In genomic region chr10:67884842-67885680, GRCh38 we compare ENCODE assay signal across 8 cellular contexts.
DNase-seq lines count a peak whose midpoint lies in the region; ATAC-seq and TF ChIP-seq lines count a peak whose summit lies in the region.

No MANE protein-coding gene starts in this region.

- peaks cover 10% of the 10 kb centered on the region for H3K4me1 Mint-ChIP-seq in nephron

- H3K27ac Mint-ChIP-seq in nephron: peak overlapping the region; percentile 95 to 99 (median 97)

- H3K36me3 Mint-ChIP-seq in nephron (ENCODE audit: low read depth): peaks cover 29% of the 10 kb centered on the region

- H3K9me3 Mint-ChIP-seq in nephron: no peaks in the 10 kb centered on the region

- peak; percentile 54 for ATAC-seq in GM21786 (IDR thresholded peaks at IDR 0.05; ENCODE audit: unreplicated experiment)

- H3K4me3 Mint-ChIP-seq in nephron: peak overlapping the region; percentile 94 to 98 (median 95)

- TF ChIP-seq CTCF in nephron (IDR thresholded peaks at IDR 0.05; ENCODE audit: unreplicated experiment in 3 of 3): no peak

- TF ChIP-seq POLR2A in Raji (IDR thresholded peaks at IDR 0.05; ENCODE audit: insufficient read depth, low read depth, low read length): peak; percentile 37

- no peaks in the 10 kb centered on the region for H3K27me3 Mint-ChIP-seq in nephron (ENCODE audit: low read depth)

- DNase-seq in DMS79 (lab: John Stamatoyannopoulos, UW) (peak; percentile 4), KG1 (lab: John Stamatoyannopoulos, UW) (peak; percentile 14), fibroblast of the conjunctiva (ENCODE audit: low read depth) (peak; percentile 55)
- DNase-seq in activated effector memory CD4-positive, alpha-beta T cell treated with anti-CD3 and anti-CD28 coated beads, Interleukin-2, amount 50 U/mL, for 16 hours: peak; percentile 92
- DNase-seq in stimulated activated naive CD4-positive, alpha-beta T cell treated with Interleukin-2 at 50 U/mL for 16 hours (lab: John Stamatoyannopoulos, UW): peak; percentile 81

Comparison
In these comparisons a context has a peak if more than half of its experiments do, and no peak if none do; other contexts are left out.
1. Peak in every context shown above with its lines: DNase-seq and ATAC-seq.
2. DNase-seq: peak in every context shown above with its lines; median percentile 92 in activated effector memory CD4-positive, alpha-beta T cell treated with anti-CD3 and anti-CD28 coated beads, Interleukin-2, amount 50 U/mL, for 16 hours; 81 in stimulated activated naive CD4-positive, alpha-beta T cell treated with Interleukin-2 at 50 U/mL for 16 hours; 55 in fibroblast of the conjunctiva; 14 in KG1; 4 in DMS79.